ENCODE assay signal across 11 cellular contexts in genomic region chr3:118782755-118783202, GRCh38.
DNase-seq lines count a peak whose midpoint lies in the region; ATAC-seq and TF ChIP-seq lines count a peak whose summit lies in the region.
"Had no signal": no experiment of that assay in that cellular context is flagged by ENCODE, and none has a peak within 500 bp of the region (broad histone marks: within the 10 kb centered on the region; RNA-seq: fewer than 3 reads in every experiment).

No MANE protein-coding gene starts in this region.

- CTCF ChIA-PET in T-cell (lab: Charles Lee): no interaction called here

- H3K36me3 ChIP-seq in esophagus squamous epithelium: no peaks in the 10 kb centered on the region
- H3K36me3 ChIP-seq: ovary had no signal

- H3K27ac Mint-ChIP-seq in T-cell: no peak overlapping the region
- no peak overlapping the region for H3K27ac Mint-ChIP-seq in T-helper 17 cell

- intact Hi-C loops in esophagus squamous epithelium (cut with DNase I): no loop called here

- H3K4me1 ChIP-seq in esophagus squamous epithelium: no peaks in the 10 kb centered on the region

- WGBS in esophagus squamous epithelium, 2 donors: 13% methylated on average over 2 of the region's 2 CpGs

- no peak overlapping the region for H3K27ac ChIP-seq in esophagus squamous epithelium
- H3K27ac ChIP-seq: ovary had no signal

- no peaks in the 10 kb centered on the region for H3K9me3 ChIP-seq in esophagus squamous epithelium
- no peaks in the 10 kb centered on the region for H3K9me3 ChIP-seq in T-helper 17 cell (ENCODE audit: control insufficient read depth, low read length, poor library complexity, severe bottlenecking)
- H3K9me3 ChIP-seq: ovary had no signal

- H3K4me3 ChIP-seq in esophagus squamous epithelium: no peak overlapping the region
- H3K4me3 ChIP-seq: ovary had no signal

- DNase-seq in germinal center (ENCODE audit: low spot score): peak; percentile 17
- no peak for DNase-seq in T-cell
- no peak for DNase-seq in esophagus squamous epithelium (lab: John Stamatoyannopoulos, UW)
- no peak for DNase-seq in T-helper 17 cell
- DNase-seq in epidermal melanocyte (ENCODE audit: insufficient read length, low spot score): no peak
- DNase-seq: NCI-H187 treated with DMSO at 0.1 percent for 48 hours, ovary had no signal

- H3K9me3 Mint-ChIP-seq in T-cell: no peaks in the 10 kb centered on the region

- H3K27me3 Mint-ChIP-seq in T-cell (peaks cover 6 to 17% of the 10 kb centered on the region in 2 donors), T-helper 17 cell (peaks cover 12% of the 10 kb centered on the region)
- H3K27me3 Mint-ChIP-seq: brain had no signal

- TF ChIP-seq CTCF in esophagus squamous epithelium (IDR thresholded peaks at IDR 0.05): no peak

- H3K36me3 Mint-ChIP-seq in T-cell: no peaks in the 10 kb centered on the region
- H3K36me3 Mint-ChIP-seq in T-helper 17 cell (ENCODE audit: low read depth): no peaks in the 10 kb centered on the region
- H3K36me3 Mint-ChIP-seq: brain had no signal

- no peaks in the 10 kb centered on the region for H3K27me3 ChIP-seq in esophagus squamous epithelium
- H3K27me3 ChIP-seq: ovary had no signal

- POLR2A ChIA-PET in T-cell (lab: Charles Lee): no interaction called here

- TF ChIP-seq POLR2A in esophagus squamous epithelium (IDR thresholded peaks at IDR 0.05): no peak

- ATAC-seq in GM18868 (IDR thresholded peaks at IDR 0.05; ENCODE audit: unreplicated experiment): peak; percentile 96
- peak; percentile 94 for ATAC-seq in GM21786 (IDR thresholded peaks at IDR 0.05; ENCODE audit: unreplicated experiment)
- ATAC-seq in HG03460 (IDR thresholded peaks at IDR 0.05; ENCODE audit: unreplicated experiment): peak; percentile 95
- no peak for ATAC-seq in T-cell (replicated peaks in 1 of 4)
- ATAC-seq in T-helper 17 cell: no peak

- H3K4me1 Mint-ChIP-seq in T-cell (no peaks in the 10 kb centered on the region), T-helper 17 cell (no peaks in the 10 kb centered on the region)

- H3K4me3 Mint-ChIP-seq in T-cell: no peak overlapping the region
- no peak overlapping the region for H3K4me3 Mint-ChIP-seq in T-helper 17 cell

Comparison
In these comparisons a context has a peak if more than half of its experiments do, and no peak if none do; other contexts are left out.
1. ATAC-seq: peak in GM18868 (single experiment), GM21786 (single experiment) and HG03460 (single experiment); none in T-cell (0 of 4) and T-helper 17 cell (single experiment).